ENCODE assay signal across 8 cellular contexts in the genomic region with DNA sequence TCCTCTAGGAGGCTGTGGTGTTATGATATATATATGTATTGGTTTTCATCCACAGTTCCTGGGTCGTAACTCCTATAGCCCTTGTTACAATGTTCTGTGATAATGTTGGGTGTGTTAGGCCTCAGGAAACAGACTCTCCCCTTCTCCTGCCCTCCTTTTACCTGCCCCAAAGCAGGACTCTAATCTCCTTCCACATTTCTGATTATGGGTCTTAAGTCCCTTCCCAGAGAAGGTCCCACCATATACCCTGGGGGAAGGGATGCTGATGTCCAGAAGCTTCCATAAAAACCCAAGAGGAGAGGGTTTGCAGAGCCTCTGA. TPM values are rescaled to one million over a fixed set of nuclear protein-coding genes. Genes with fewer than 3 reads are reported as not detected.
DNase-seq lines count a peak whose midpoint lies in the region; ATAC-seq, FAIRE-seq and TF ChIP-seq lines count a peak whose summit lies in the region.

No MANE protein-coding gene starts in this region.

- H3K36me3 Mint-ChIP-seq in neural crest cell (ENCODE audit: low read depth), result peaks cover 8% of the 10 kb centered on the region

- ATAC-seq in GM18868 (IDR thresholded peaks at IDR 0.05; ENCODE audit: unreplicated experiment) (no peak), HG03442 (IDR thresholded peaks at IDR 0.05; ENCODE audit: unreplicated experiment) (no peak)

- no peak; the same call in none of the 2 replicates for TF ChIP-seq CTCF in C4-2B (conservative IDR thresholded peaks at IDR 0.05)
- peak; percentile 27 for TF ChIP-seq CTCF in neural crest cell (conservative IDR thresholded peaks at IDR 0.05)
- TF ChIP-seq CTCF in D721Med (IDR thresholded peaks at IDR 0.05; ENCODE audit: insufficient read depth, missing control alignments), result no peak

- H3K27ac Mint-ChIP-seq in neural crest cell (ENCODE audit: unreplicated experiment), result peak overlapping the region; percentile 81

- peaks cover 37% of the 10 kb centered on the region for H3K4me1 Mint-ChIP-seq in neural crest cell

- peak overlapping the region; percentile 94 for H3K4me3 Mint-ChIP-seq in neural crest cell

- H3K27me3 Mint-ChIP-seq in neural crest cell (ENCODE audit: low read depth), result no peaks in the 10 kb centered on the region

- no peak for DNase-seq in Jurkat, Clone E6-1 (ENCODE audit: low read depth, low spot score)
- DNase-seq in neural crest cell (ENCODE audit: low read depth, low spot score) (no peak), D721Med (ENCODE audit: insufficient read length, low spot score) (no peak), NCI-H1930 (lab: John Stamatoyannopoulos, UW) (no peak)

- H3K27ac ChIP-seq in C4-2B, result peak overlapping the region; percentile 88
- H3K27ac ChIP-seq in cingulate gyrus (ENCODE audit: low read depth, low read length), result peak overlapping the region; percentile 89

- H3K4me3 ChIP-seq in Jurkat, Clone E6-1 (ENCODE audit: low read length), result peak overlapping the region; percentile 95

- no peak for FAIRE-seq in D721Med (lab: Jason Lieb, UNC)

- H3K9me3 Mint-ChIP-seq in neural crest cell, result no peaks in the 10 kb centered on the region

RNA-seq across cellular contexts. Expression of gene C1QBP, which starts 0.5 kb away (rescaled TPM):
- polyA plus RNA-seq in Jurkat, Clone E6-1 (2012; ENCODE audit: insufficient read depth, insufficient read length), result 764 TPM
- 202 and 221 TPM in 2 replicates for total RNA-seq in neural crest cell

RNA-seq across cellular contexts. Expression of gene RPAIN, which starts 19.4 kb away (rescaled TPM):
- 146 TPM for polyA plus RNA-seq in Jurkat, Clone E6-1 (2012; ENCODE audit: insufficient read depth, insufficient read length)
- 99.8 and 103 TPM in 2 replicates for total RNA-seq in neural crest cell

RNA-seq across cellular contexts. Expression of gene NUP88, which starts 19.9 kb away (rescaled TPM):
- polyA plus RNA-seq in Jurkat, Clone E6-1 (2012; ENCODE audit: insufficient read depth, insufficient read length), result 165 TPM
- 91.2 and 102 TPM in 2 replicates for total RNA-seq in neural crest cell

RNA-seq across cellular contexts. Expression of gene DHX33, which starts 29.4 kb away (rescaled TPM):
- 22.0 TPM for polyA plus RNA-seq in Jurkat, Clone E6-1 (2012; ENCODE audit: insufficient read depth, insufficient read length)
- 35.3 and 37.5 TPM in 2 replicates for total RNA-seq in neural crest cell

RNA-seq across cellular contexts. Expression of gene DERL2, which starts 46.6 kb away (rescaled TPM):
- 71.4 TPM for polyA plus RNA-seq in Jurkat, Clone E6-1 (2012; ENCODE audit: insufficient read depth, insufficient read length)
- total RNA-seq in neural crest cell, result 71.5 and 74.6 TPM in 2 replicates
